In the genomic region with DNA sequence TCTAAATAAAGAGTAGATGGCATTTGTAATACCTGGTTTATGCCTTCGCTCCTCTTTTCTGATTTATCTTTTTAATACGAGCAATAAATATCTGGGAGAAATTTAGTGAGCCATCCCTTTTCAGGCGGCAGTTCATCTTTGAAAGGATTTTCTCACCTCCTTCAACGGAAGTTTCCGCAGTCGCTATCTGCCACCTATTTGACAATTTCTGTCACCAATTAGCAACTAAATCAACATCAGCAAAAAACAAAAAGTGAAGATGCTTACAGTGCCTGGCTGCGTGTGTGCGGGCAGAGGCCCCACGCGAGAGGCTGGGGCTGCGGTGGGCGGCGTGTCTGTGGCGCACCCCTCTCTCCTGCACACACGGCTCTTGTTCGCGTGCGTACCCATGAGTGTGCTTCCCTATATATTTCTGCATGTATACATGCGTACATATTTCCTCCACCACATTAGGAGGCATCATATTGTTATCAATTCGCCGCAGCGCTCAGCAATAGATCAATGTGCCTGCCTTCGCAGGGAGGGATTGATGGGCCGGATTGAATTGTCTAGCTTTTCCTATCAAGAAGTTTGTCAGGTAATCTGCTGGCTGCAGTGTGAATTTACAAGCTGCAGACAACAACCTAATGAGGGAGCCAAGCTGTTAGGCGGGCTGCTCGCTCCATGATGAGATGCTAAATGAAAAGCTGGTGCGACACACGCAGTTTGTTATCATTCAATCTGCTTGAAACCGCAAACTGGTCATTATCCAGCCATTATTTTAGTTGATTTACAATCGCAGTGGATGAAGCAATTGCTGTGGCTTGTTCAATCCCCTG, we compare ENCODE assay signal across 13 cellular contexts.
DNase-seq lines count a peak whose midpoint lies in the region; ATAC-seq and TF ChIP-seq lines count a peak whose summit lies in the region.
"Had no signal": no experiment of that assay in that cellular context is flagged by ENCODE, and none has a peak within 500 bp of the region (broad histone marks: within the 10 kb centered on the region; RNA-seq: fewer than 3 reads in every experiment).

No MANE protein-coding gene starts in this region.

- peaks cover 8% of the 10 kb centered on the region for H3K9me3 Mint-ChIP-seq in activated CD4-positive, alpha-beta T cell treated with anti-CD3 and anti-CD28 coated beads, Interleukin-2, amount 10 ng/mL, durations not matched to agents 24 days and 14 days
- H3K9me3 Mint-ChIP-seq: T-helper 2 cell treated with Interferon-gamma antibody and Interleukin-4, amounts not matched to agents 5 μg/mL and 100 μg/mL, for 36 hours had no signal

- peaks cover 87% of the 10 kb centered on the region for H3K27me3 Mint-ChIP-seq in activated CD4-positive, alpha-beta T cell treated with anti-CD3 and anti-CD28 coated beads, Interleukin-2, amount 10 ng/mL, durations not matched to agents 24 days and 14 days

- no peak overlapping the region for H3K4me3 Mint-ChIP-seq in activated CD4-positive, alpha-beta T cell treated with anti-CD3 and anti-CD28 coated beads, Interleukin-2, amount 10 ng/mL, durations not matched to agents 24 days and 14 days
- H3K4me3 Mint-ChIP-seq: T-helper 2 cell treated with Interferon-gamma antibody and Interleukin-4, amounts not matched to agents 5 μg/mL and 100 μg/mL, for 36 hours had no signal

- no peak for TF ChIP-seq CTCF in coronary artery (IDR thresholded peaks at IDR 0.05)

- H3K4me1 Mint-ChIP-seq in activated CD4-positive, alpha-beta T cell treated with anti-CD3 and anti-CD28 coated beads, Interleukin-2, amount 10 ng/mL, durations not matched to agents 24 days and 14 days = peaks cover 11% of the 10 kb centered on the region

- no peak for DNase-seq in activated CD4-positive, alpha-beta T cell treated with anti-CD3 and anti-CD28 coated beads, Interleukin-2, amount 10 ng/mL, durations not matched to agents 24 days and 14 days
- no peak for DNase-seq in activated CD4-positive, alpha-beta T cell treated with anti-CD3 and anti-CD28 coated beads, Interleukin-2, amount 50 U/mL, for 4 hours
- DNase-seq in NCI-H1417 (lab: John Stamatoyannopoulos, UW) (peak in 2 of 3 experiments; percentile 85 to 97), coronary artery (ENCODE audit: low spot score) (no peak), retina (peak; percentile 74), globus pallidus (ENCODE audit: low spot score) (no peak)
- DNase-seq: midbrain, PC-3 had no signal

- ATAC-seq in GM18502 (IDR thresholded peaks at IDR 0.05; ENCODE audit: poor library complexity, unreplicated experiment) = no peak
- ATAC-seq in GM18867 (IDR thresholded peaks at IDR 0.05; ENCODE audit: unreplicated experiment) = no peak
- ATAC-seq: PC-3 had no signal

- no peaks in the 10 kb centered on the region for H3K36me3 Mint-ChIP-seq in activated CD4-positive, alpha-beta T cell treated with anti-CD3 and anti-CD28 coated beads, Interleukin-2, amount 10 ng/mL, durations not matched to agents 24 days and 14 days (ENCODE audit: low read depth)

- H3K27ac Mint-ChIP-seq in activated CD4-positive, alpha-beta T cell treated with anti-CD3 and anti-CD28 coated beads, Interleukin-2, amount 10 ng/mL, durations not matched to agents 24 days and 14 days = peak overlapping the region; percentile 12
- H3K27ac Mint-ChIP-seq: T-helper 2 cell treated with Interferon-gamma antibody and Interleukin-4, amounts not matched to agents 5 μg/mL and 100 μg/mL, for 36 hours had no signal

- intact Hi-C loops in activated CD4-positive, alpha-beta T cell treated with anti-CD3 and anti-CD28 coated beads, Interleukin-2, amount 10 ng/mL, durations not matched to agents 24 days and 14 days (cut with micrococcal nuclease) = loop anchor here (2.0 to 5.0 kb wide), 2 partner anchors 114 to 127 kb away; no protein-coding TSS in a partner anchor

- H3K27ac ChIP-seq in coronary artery = no peak overlapping the region
- H3K27ac ChIP-seq: HL-60, tibial nerve had no signal

- H3K4me3 ChIP-seq in coronary artery = peak overlapping the region; percentile 68

Comparison
In these comparisons a context has a peak if more than half of its experiments do, and no peak if none do; other contexts are left out.
1. DNase-seq: peak in NCI-H1417 (2 of 3) and retina (single experiment); none in activated CD4-positive, alpha-beta T cell treated with anti-CD3 and anti-CD28 coated beads, Interleukin-2, amount 10 ng/mL, durations not matched to agents 24 days and 14 days (single experiment), activated CD4-positive, alpha-beta T cell treated with anti-CD3 and anti-CD28 coated beads, Interleukin-2, amount 50 U/mL, for 4 hours (0 of 2), coronary artery (single experiment) and globus pallidus (single experiment).